Comparison of ENCODE assay signal across 8 cellular contexts in genomic region chr15:43440721-43441281, GRCh38. TPM values are rescaled to one million over a fixed set of nuclear protein-coding genes. Genes with fewer than 3 reads are reported as not detected.
A peak's percentile ranks its signal among the peaks of the same experiment; 100 is the strongest.
DNase-seq lines count a peak whose midpoint lies in the region; ATAC-seq and TF ChIP-seq lines count a peak whose summit lies in the region.

No MANE protein-coding gene starts in this region.

- peak; percentile 42 for DNase-seq in DND-41
- peak; percentile 10 for DNase-seq in NCI-H345 treated with DMSO at 0.1 percent for 48 hours (lab: John Stamatoyannopoulos, UW; ENCODE audit: unreplicated experiment)
- DNase-seq in activated T-helper 1 cell treated with anti-CD3 and anti-CD28 coated beads, Interleukin-12 subunit alpha, Interleukin-12 subunit beta, Interleukin-2, Interleukin-4 antibody, amounts not matched to agents 30 ng/mL and 10 ng/mL and 1 ng/mL, durations not matched to agents 14 hours and 24 hours and 36 hours (ENCODE audit: low spot score) = peak; percentile 21
- DNase-seq in foreskin fibroblast = peak; percentile 93 to 97
- peak; percentile 94 for DNase-seq in non-pigmented ciliary epithelial cell (ENCODE audit: low read depth)
- DNase-seq in aorta = peak in 1 of 2 donors; percentile 48

- H3K27me3 ChIP-seq in DND-41 (ENCODE audit: insufficient read depth, low read length, poor library complexity) (no peaks in the 10 kb centered on the region), aorta (ENCODE audit: control insufficient read depth in 1 of 2, insufficient read depth in 2 of 2, low read length in 1 of 2) (no peaks in the 10 kb centered on the region)

- intact Hi-C loops in activated T-helper 1 cell treated with anti-CD3 and anti-CD28 coated beads, Interleukin-12 subunit alpha, Interleukin-12 subunit beta, Interleukin-2, Interleukin-4 antibody, amounts not matched to agents 30 ng/mL and 10 ng/mL and 1 ng/mL, durations not matched to agents 14 hours and 24 hours and 36 hours (cut with micrococcal nuclease) = loop anchor here (1.0 kb wide), 5 partner anchors 10 to 308 kb away; no protein-coding TSS in a partner anchor
- intact Hi-C loops in aorta (cut with DNase I) = loop anchor here in 1 of 2 donors (10.0 kb wide), 1 partner anchor 74 kb away; the partner anchor contains the start of gene MAP1A

- H3K4me1 Mint-ChIP-seq in activated T-helper 1 cell treated with anti-CD3 and anti-CD28 coated beads, Interleukin-12 subunit alpha, Interleukin-12 subunit beta, Interleukin-2, Interleukin-4 antibody, amounts not matched to agents 30 ng/mL and 10 ng/mL and 1 ng/mL, durations not matched to agents 14 hours and 24 hours and 36 hours (ENCODE audit: low read depth) = peaks cover 10% of the 10 kb centered on the region

- 1% methylated on average over 4 of the region's 4 CpGs for WGBS in aorta, 2 donors

- ATAC-seq in DND-41 (ENCODE audit: insufficient read depth, low read depth) (peak; percentile 82), HG02610 (IDR thresholded peaks at IDR 0.05; ENCODE audit: unreplicated experiment) (peak; percentile 70), aorta (ENCODE audit: low FRiP score) (peak; percentile 93), HG03469 (IDR thresholded peaks at IDR 0.05; ENCODE audit: unreplicated experiment) (no peak)

- no peak overlapping the region for H3K9ac ChIP-seq in DND-41 (ENCODE audit: low read depth, low read length)

- H3K4me3 ChIP-seq in DND-41 (ENCODE audit: low read depth in 1 of 2, low read length in 2 of 2) (no peak overlapping the region), foreskin fibroblast (ENCODE audit: low read depth in 1 of 2, low read length in 2 of 2) (no peak overlapping the region), aorta (ENCODE audit: low read length in 2 of 2) (no peak overlapping the region)

- H3K36me3 ChIP-seq in DND-41 (ENCODE audit: insufficient read depth, low read length) (peaks cover 45% of the 10 kb centered on the region), aorta (ENCODE audit: control insufficient read depth in 1 of 2, insufficient read depth in 2 of 2, low read length in 1 of 2) (peaks cover 1 to 2% of the 10 kb centered on the region in 2 donors)

- no peaks in the 10 kb centered on the region for H4K20me1 ChIP-seq in DND-41 (ENCODE audit: insufficient read depth, low read length)

- H2AFZ ChIP-seq in DND-41 (ENCODE audit: low read depth, low read length) = no peak overlapping the region

- H3K9me3 Mint-ChIP-seq in activated T-helper 1 cell treated with anti-CD3 and anti-CD28 coated beads, Interleukin-12 subunit alpha, Interleukin-12 subunit beta, Interleukin-2, Interleukin-4 antibody, amounts not matched to agents 30 ng/mL and 10 ng/mL and 1 ng/mL, durations not matched to agents 14 hours and 24 hours and 36 hours = no peaks in the 10 kb centered on the region

- TF ChIP-seq CTCF in DND-41 (IDR thresholded peaks at IDR 0.05; ENCODE audit: borderline replicate concordance, extremely low read depth, low read length, poor library complexity, severe bottlenecking) = peak; percentile 59
- peak; percentile 40 for TF ChIP-seq CTCF in foreskin fibroblast (IDR thresholded peaks at IDR 0.05; ENCODE audit: low read depth, low read length)

- H3K4me1 ChIP-seq in DND-41 (ENCODE audit: insufficient read depth, low read length) (peaks cover 3% of the 10 kb centered on the region; the same call in 1 of the 2 replicates), aorta (ENCODE audit: control insufficient read depth in 1 of 2, insufficient read depth in 2 of 2, low read length in 2 of 2) (no peaks in the 10 kb centered on the region)

- H3K27me3 Mint-ChIP-seq in activated T-helper 1 cell treated with anti-CD3 and anti-CD28 coated beads, Interleukin-12 subunit alpha, Interleukin-12 subunit beta, Interleukin-2, Interleukin-4 antibody, amounts not matched to agents 30 ng/mL and 10 ng/mL and 1 ng/mL, durations not matched to agents 14 hours and 24 hours and 36 hours (ENCODE audit: insufficient read depth) = no peaks in the 10 kb centered on the region

- H3K27ac Mint-ChIP-seq in activated T-helper 1 cell treated with anti-CD3 and anti-CD28 coated beads, Interleukin-12 subunit alpha, Interleukin-12 subunit beta, Interleukin-2, Interleukin-4 antibody, amounts not matched to agents 30 ng/mL and 10 ng/mL and 1 ng/mL, durations not matched to agents 14 hours and 24 hours and 36 hours = peak overlapping the region; percentile 92

- H3K4me3 Mint-ChIP-seq in activated T-helper 1 cell treated with anti-CD3 and anti-CD28 coated beads, Interleukin-12 subunit alpha, Interleukin-12 subunit beta, Interleukin-2, Interleukin-4 antibody, amounts not matched to agents 30 ng/mL and 10 ng/mL and 1 ng/mL, durations not matched to agents 14 hours and 24 hours and 36 hours = peak overlapping the region; percentile 19

- no peaks in the 10 kb centered on the region for H3K9me3 ChIP-seq in DND-41 (ENCODE audit: insufficient read depth, low read length, severe bottlenecking)
- H3K9me3 ChIP-seq in aorta (ENCODE audit: control insufficient read depth, low read length) = no peaks in the 10 kb centered on the region

- H3K27ac ChIP-seq in DND-41 (ENCODE audit: low read length) = peak overlapping the region; percentile 53
- peak overlapping the region in 1 of 2 donors; percentile 70 for H3K27ac ChIP-seq in aorta (ENCODE audit: low read depth in 1 of 2, low read length in 2 of 2)

- H3K4me2 ChIP-seq in DND-41 (ENCODE audit: insufficient read depth, low read length) = no peak overlapping the region

- peaks cover 11% of the 10 kb centered on the region for H3K36me3 Mint-ChIP-seq in activated T-helper 1 cell treated with anti-CD3 and anti-CD28 coated beads, Interleukin-12 subunit alpha, Interleukin-12 subunit beta, Interleukin-2, Interleukin-4 antibody, amounts not matched to agents 30 ng/mL and 10 ng/mL and 1 ng/mL, durations not matched to agents 14 hours and 24 hours and 36 hours (ENCODE audit: low read depth)

- H3K79me2 ChIP-seq in DND-41 (ENCODE audit: insufficient read depth, low read length) = no peaks in the 10 kb centered on the region

RNA-seq across cellular contexts. Expression of gene TP53BP1, which starts 52.2 kb away (rescaled TPM):
- total RNA-seq in activated T-helper 1 cell treated with anti-CD3 and anti-CD28 coated beads, Interleukin-12 subunit alpha, Interleukin-12 subunit beta, Interleukin-2, Interleukin-4 antibody, amounts not matched to agents 30 ng/mL and 10 ng/mL and 1 ng/mL, durations not matched to agents 14 hours and 24 hours and 36 hours = 44.1 and 46.1 TPM in 2 replicates
- total RNA-seq in aorta = 10 to 100 TPM; 37.7 to 63.2 TPM
- polyA plus RNA-seq in aorta = 10 to 100 TPM in 1 of 2 donors, 1 to 10 TPM in 1; 3.4 to 22.5 TPM
